ENCODE assay signal across 29 cellular contexts in genomic region chr22:49297286-49297870, GRCh38.
DNase-seq lines count a peak whose midpoint lies in the region; ATAC-seq and TF ChIP-seq lines count a peak whose summit lies in the region.
"Had no signal": no experiment of that assay in that cellular context is flagged by ENCODE, and none has a peak within 500 bp of the region (broad histone marks: within the 10 kb centered on the region; RNA-seq: fewer than 3 reads in every experiment).

No MANE protein-coding gene starts in this region.

- H3K27me3 Mint-ChIP-seq in activated CD4-positive, alpha-beta T cell treated with anti-CD3 and anti-CD28 coated beads, Interleukin-2, amount 10 ng/mL, durations not matched to agents 24 days and 14 days, result no peaks in the 10 kb centered on the region
- H3K27me3 Mint-ChIP-seq: activated naive CD8-positive, alpha-beta T cell treated with anti-CD3 and anti-CD28 coated beads for 36 hours had no signal

- intact Hi-C loops in cardiac septum (cut with DNase I) (no loop called here), left ventricle myocardium inferior (cut with micrococcal nuclease) (no loop called here), esophagus muscularis mucosa (cut with DNase I) (no loop called here), prostate gland (cut with DNase I) (no loop called here)
- intact Hi-C loops in activated CD4-positive, alpha-beta T cell treated with anti-CD3 and anti-CD28 coated beads, Interleukin-2, amount 10 ng/mL, durations not matched to agents 24 days and 14 days (cut with micrococcal nuclease), result no loop called here

- H3K4me1 ChIP-seq in left ventricle myocardium inferior (no peaks in the 10 kb centered on the region), esophagus muscularis mucosa (no peaks in the 10 kb centered on the region), prostate gland (replicated peaks) (no peaks in the 10 kb centered on the region)
- H3K4me1 ChIP-seq: BE2C, left lung, uterus had no signal

- no peak overlapping the region for H3K4me3 ChIP-seq in left ventricle myocardium inferior
- H3K4me3 ChIP-seq in esophagus muscularis mucosa, result no peak overlapping the region
- H3K4me3 ChIP-seq in prostate gland, result no peak overlapping the region
- H3K4me3 ChIP-seq: coronary artery, GM23248, left lung, uterus had no signal

- WGBS in esophagus muscularis mucosa, result 90% methylated on average over 11 of the region's 27 CpGs
- WGBS in prostate gland, result 87% methylated on average over 24 of the region's 27 CpGs

- TF ChIP-seq POLR2A in esophagus muscularis mucosa (IDR thresholded peaks at IDR 0.05; ENCODE audit: low read depth) (no peak), prostate gland (IDR thresholded peaks at IDR 0.05) (no peak)

- no peak overlapping the region for H3K27ac Mint-ChIP-seq in activated CD4-positive, alpha-beta T cell treated with anti-CD3 and anti-CD28 coated beads, Interleukin-2, amount 10 ng/mL, durations not matched to agents 24 days and 14 days
- H3K27ac Mint-ChIP-seq: activated naive CD8-positive, alpha-beta T cell treated with anti-CD3 and anti-CD28 coated beads for 36 hours; CD8-positive, alpha-beta memory T cell; effector memory CD8-positive, alpha-beta T cell; mesothelial cell of epicardium; stimulated activated memory B cell treated with anti-CD40 and anti-IgM and Interleukin-4, amounts not matched to agents 10 μg/mL and 1 μg/mL and 100 μg/mL, for 72 hours; T-helper 2 cell treated with Interferon-gamma antibody and Interleukin-4, amounts not matched to agents 5 μg/mL and 100 μg/mL, for 36 hours had no signal

- H3K4me3 Mint-ChIP-seq in activated CD4-positive, alpha-beta T cell treated with anti-CD3 and anti-CD28 coated beads, Interleukin-2, amount 10 ng/mL, durations not matched to agents 24 days and 14 days, result no peak overlapping the region
- H3K4me3 Mint-ChIP-seq: activated naive CD8-positive, alpha-beta T cell treated with anti-CD3 and anti-CD28 coated beads for 36 hours; CD8-positive, alpha-beta memory T cell; effector memory CD8-positive, alpha-beta T cell; mesothelial cell of epicardium; naive thymus-derived CD4-positive, alpha-beta T cell; stimulated activated memory B cell treated with anti-CD40 and anti-IgM and Interleukin-4, amounts not matched to agents 10 μg/mL and 1 μg/mL and 100 μg/mL, for 72 hours; T-helper 2 cell treated with Interferon-gamma antibody and Interleukin-4, amounts not matched to agents 5 μg/mL and 100 μg/mL, for 36 hours had no signal

- TF ChIP-seq EP300 in esophagus muscularis mucosa (IDR thresholded peaks at IDR 0.05), result no peak

- peak; percentile 64 for DNase-seq in cardiac septum (ENCODE audit: low spot score)
- no peak for DNase-seq in left ventricle myocardium inferior
- peak; percentile 88 for DNase-seq in esophagus muscularis mucosa (ENCODE audit: extremely low spot score)
- DNase-seq in prostate gland (ENCODE audit: low spot score), result peak; percentile 1
- DNase-seq in middle frontal gyrus (ENCODE audit: extremely low spot score, low spot score), result no peak
- DNase-seq in activated CD4-positive, alpha-beta T cell treated with anti-CD3 and anti-CD28 coated beads, Interleukin-2, amount 10 ng/mL, durations not matched to agents 24 days and 14 days, result no peak
- DNase-seq: activated CD4-positive, alpha-beta T cell treated with anti-CD3 and anti-CD28 coated beads, Interleukin-2, amount 50 U/mL, for 1 hour; activated gamma-delta T cell; activated naive CD8-positive, alpha-beta T cell treated with anti-CD3 and anti-CD28 coated beads for 36 hours; anterior cingulate cortex; BE2C; effector memory CD8-positive, alpha-beta T cell; EL; GM23248; KBM-7; naive thymus-derived CD4-positive, alpha-beta T cell; NCI-H1092; NCI-H1694 treated with DMSO at 0.1 percent for 48 hours; NCI-H446 treated with DMSO at 0.1 percent for 48 hours; NCI-H82; uterus had no signal

- no peak for ATAC-seq in GM19395 (IDR thresholded peaks at IDR 0.05; ENCODE audit: unreplicated experiment)
- ATAC-seq: effector memory CD8-positive, alpha-beta T cell; left lung; naive thymus-derived CD4-positive, alpha-beta T cell; stimulated activated memory B cell treated with anti-CD40 and anti-IgM and Interleukin-4, amounts not matched to agents 10 μg/mL and 1 μg/mL and 100 μg/mL, for 72 hours had no signal

- no peaks in the 10 kb centered on the region for H3K9me3 Mint-ChIP-seq in activated CD4-positive, alpha-beta T cell treated with anti-CD3 and anti-CD28 coated beads, Interleukin-2, amount 10 ng/mL, durations not matched to agents 24 days and 14 days

- H3K9me3 ChIP-seq in left ventricle myocardium inferior (replicated peaks), result peaks cover 29% of the 10 kb centered on the region
- peaks cover 0 to 22% (median 13%) of the 10 kb centered on the region in 4 donors for H3K9me3 ChIP-seq in esophagus muscularis mucosa
- no peaks in the 10 kb centered on the region for H3K9me3 ChIP-seq in prostate gland
- H3K9me3 ChIP-seq: BE2C, uterus had no signal

- H3K4me1 Mint-ChIP-seq in activated CD4-positive, alpha-beta T cell treated with anti-CD3 and anti-CD28 coated beads, Interleukin-2, amount 10 ng/mL, durations not matched to agents 24 days and 14 days, result no peaks in the 10 kb centered on the region
- H3K4me1 Mint-ChIP-seq: activated naive CD8-positive, alpha-beta T cell treated with anti-CD3 and anti-CD28 coated beads for 36 hours; CD8-positive, alpha-beta memory T cell; mesothelial cell of epicardium; naive thymus-derived CD4-positive, alpha-beta T cell; stimulated activated memory B cell treated with anti-CD40 and anti-IgM and Interleukin-4, amounts not matched to agents 10 μg/mL and 1 μg/mL and 100 μg/mL, for 72 hours had no signal

- H3K27me3 ChIP-seq in left ventricle myocardium inferior (ENCODE audit: low read depth) (peaks cover 45% of the 10 kb centered on the region), esophagus muscularis mucosa (peaks cover 0 to 64% (median 0%) of the 10 kb centered on the region in 4 donors), prostate gland (replicated peaks; ENCODE audit: insufficient read depth) (no peaks in the 10 kb centered on the region)
- H3K27me3 ChIP-seq: BE2C, uterus had no signal

- TF ChIP-seq CTCF in left ventricle myocardium inferior (IDR thresholded peaks at IDR 0.05; ENCODE audit: borderline replicate concordance) (no peak), esophagus muscularis mucosa (IDR thresholded peaks at IDR 0.05) (no peak), prostate gland (IDR thresholded peaks at IDR 0.05) (no peak)

- H3K36me3 ChIP-seq in left ventricle myocardium inferior (no peaks in the 10 kb centered on the region), esophagus muscularis mucosa (no peaks in the 10 kb centered on the region), prostate gland (no peaks in the 10 kb centered on the region)
- H3K36me3 ChIP-seq: BE2C, left lung, uterus had no signal

- H3K27ac ChIP-seq in left ventricle myocardium inferior (replicated peaks) (no peak overlapping the region), esophagus muscularis mucosa (replicated peaks in 1 of 4) (no peak overlapping the region), prostate gland (no peak overlapping the region)
- H3K27ac ChIP-seq: coronary artery, GM23248, left lung, uterus, VCaP had no signal

- H3K36me3 Mint-ChIP-seq in activated CD4-positive, alpha-beta T cell treated with anti-CD3 and anti-CD28 coated beads, Interleukin-2, amount 10 ng/mL, durations not matched to agents 24 days and 14 days (ENCODE audit: low read depth), result no peaks in the 10 kb centered on the region
- H3K36me3 Mint-ChIP-seq: activated naive CD8-positive, alpha-beta T cell treated with anti-CD3 and anti-CD28 coated beads for 36 hours; CD8-positive, alpha-beta memory T cell; mesothelial cell of epicardium; stimulated activated memory B cell treated with anti-CD40 and anti-IgM and Interleukin-4, amounts not matched to agents 10 μg/mL and 1 μg/mL and 100 μg/mL, for 72 hours had no signal

Comparison
In these comparisons a context has a peak if more than half of its experiments do, and no peak if none do; other contexts are left out.
1. DNase-seq: peak in cardiac septum (single experiment), esophagus muscularis mucosa (single experiment) and prostate gland (single experiment); none in left ventricle myocardium inferior (single experiment), middle frontal gyrus (single experiment) and activated CD4-positive, alpha-beta T cell treated with anti-CD3 and anti-CD28 coated beads, Interleukin-2, amount 10 ng/mL, durations not matched to agents 24 days and 14 days (single experiment).